In the genomic region with DNA sequence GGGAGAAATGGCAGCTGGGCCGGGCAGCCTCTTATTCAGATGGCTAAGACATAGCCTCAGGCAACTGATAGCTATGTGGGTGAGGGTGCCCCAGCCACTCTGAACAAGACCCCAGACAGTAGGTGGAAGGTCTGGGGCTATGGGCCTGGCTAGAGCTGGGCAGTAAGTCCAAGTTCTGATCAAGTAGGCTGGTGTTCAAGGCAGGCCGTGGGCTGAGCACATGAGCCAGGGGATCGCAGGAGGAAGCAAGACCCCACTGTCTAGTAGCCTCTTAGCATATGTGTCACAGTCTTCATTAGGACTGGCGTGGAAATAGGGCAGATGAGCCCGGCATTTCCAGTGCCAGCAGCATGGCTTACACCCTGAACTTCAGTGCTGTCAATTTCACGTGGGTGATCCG, we compare ENCODE assay signal across 1 cellular context.
TF ChIP-seq lines count a peak whose summit lies in the region.

No MANE protein-coding gene starts in this region.

TF ChIP-seq in GM23338, 12 proteins besides CTCF, POLR2A, EP300 and RAD21 (continued from another document):
- TF ChIP-seq ZNF462 (CRISPR knock-in tag; IDR thresholded peaks at IDR 0.05): no peak
- no peak for TF ChIP-seq NANOG (IDR thresholded peaks at IDR 0.05; ENCODE audit: borderline replicate concordance)
- TF ChIP-seq POLR2AphosphoS5 (IDR thresholded peaks at IDR 0.05; ENCODE audit: low read depth): no peak
- TF ChIP-seq EZH2phosphoT487 (IDR thresholded peaks at IDR 0.05; ENCODE audit: unreplicated experiment): no peak
- no peak for TF ChIP-seq STAT1 (IDR thresholded peaks at IDR 0.05; ENCODE audit: unreplicated experiment)
- TF ChIP-seq ETS1 (IDR thresholded peaks at IDR 0.05): no peak
- no peak for TF ChIP-seq ZNF114 (CRISPR knock-in tag; IDR thresholded peaks at IDR 0.05)
- TF ChIP-seq REST (IDR thresholded peaks at IDR 0.05; ENCODE audit: unreplicated experiment): no peak
- no peak for TF ChIP-seq EZH2 (IDR thresholded peaks at IDR 0.05; ENCODE audit: low read depth, unreplicated experiment)
